32 cellular contexts compared by ENCODE assay signal in genomic region chr2:207363761-207364160, GRCh38.
"Had no signal": no experiment of that assay in that cellular context is flagged by ENCODE, and none has a peak within 500 bp of the region (broad histone marks: within the 10 kb centered on the region; RNA-seq: fewer than 3 reads in every experiment).

No MANE protein-coding gene starts in this region.

- H3K9me3 Mint-ChIP-seq: activated B cell treated with CpG ODN at 0.5 μM for 24 hours; activated CD4-positive, alpha-beta memory T cell treated with anti-CD3 and anti-CD28 coated beads for 36 hours; activated naive CD4-positive, alpha-beta T cell treated with anti-CD3 and anti-CD28 coated beads, Interleukin-2, amount 10 ng/mL, durations not matched to agents 7 days and 5 days; activated naive CD4-positive, alpha-beta T cell treated with anti-CD3 and anti-CD28 coated beads, Interleukin-2, amount 50 U/mL, for 72 hours; activated T-cell treated with anti-CD3 and anti-CD28 coated beads, Interleukin-2, amount 50 U/mL, for 24 hours; central memory CD8-positive, alpha-beta T cell; dendritic cell treated with granulocyte-macrophage colony-stimulating factor and Interleukin-4, amounts not matched to agents 40 ng/mL and 50 ng/mL, for 4 days had no signal

- DNase-seq: activated B cell treated with CpG ODN at 0.5 μM for 24 hours; activated CD4-positive, alpha-beta memory T cell treated with anti-CD3 and anti-CD28 coated beads for 36 hours; activated CD4-positive, alpha-beta T cell treated with anti-CD3 and anti-CD28 coated beads for 36 hours; activated CD4-positive, alpha-beta T cell treated with anti-CD3 and anti-CD28 coated beads, Interleukin-2, amount 10 ng/mL, durations not matched to agents 24 days and 14 days; activated CD4-positive, CD25-positive, alpha-beta regulatory T cell treated with anti-CD3 and anti-CD28 coated beads, Interleukin-2, amount 50 U/mL, for 72 hours; activated CD8-positive, alpha-beta memory T cell treated with anti-CD3 and anti-CD28 coated beads, Interleukin-2, amount 50 U/mL, for 48 hours; activated gamma-delta T cell; activated naive CD4-positive, alpha-beta T cell; activated naive CD4-positive, alpha-beta T cell treated with anti-CD3 and anti-CD28 coated beads, Interleukin-2, amount 10 ng/mL, durations not matched to agents 7 days and 5 days; activated naive CD8-positive, alpha-beta T cell treated with anti-CD3 and anti-CD28 coated beads, Interleukin-2, amount 10 ng/mL, durations not matched to agents 7 days and 5 days; activated T-cell treated with anti-CD3 and anti-CD28 coated beads for 4 hours; activated T-cell treated with anti-CD3 and anti-CD28 coated beads, Interleukin-2, amount 50 U/mL, for 24 hours; activated T-cell treated with anti-CD3 and anti-CD28 coated beads, Interleukin-2, amount 50 U/mL, for 72 hours; brain microvascular endothelial cell; dorsolateral prefrontal cortex; effector memory CD4-positive, alpha-beta T cell; erythroblast; foreskin keratinocyte; heart right ventricle; T-helper 1 cell; T-helper 17 cell; T1000; WERI-Rb-1 had no signal

- H3K36me3 Mint-ChIP-seq: activated CD4-positive, alpha-beta memory T cell treated with anti-CD3 and anti-CD28 coated beads for 36 hours; activated naive CD4-positive, alpha-beta T cell treated with anti-CD3 and anti-CD28 coated beads, Interleukin-2, amount 10 ng/mL, durations not matched to agents 7 days and 5 days; activated naive CD4-positive, alpha-beta T cell treated with anti-CD3 and anti-CD28 coated beads, Interleukin-2, amount 50 U/mL, for 72 hours; activated naive CD8-positive, alpha-beta T cell treated with anti-CD3 and anti-CD28 coated beads, Interleukin-2, amount 10 ng/mL, durations not matched to agents 7 days and 5 days had no signal

- H3K27ac ChIP-seq: ascending aorta, brain microvascular endothelial cell, coronary artery, dorsolateral prefrontal cortex, esophagus muscularis mucosa, foreskin keratinocyte, gastroesophageal sphincter, heart right ventricle, hepatocyte, WERI-Rb-1 had no signal

- H3K27me3 Mint-ChIP-seq: activated CD4-positive, alpha-beta memory T cell treated with anti-CD3 and anti-CD28 coated beads for 36 hours; activated CD4-positive, alpha-beta T cell treated with anti-CD3 and anti-CD28 coated beads for 36 hours; activated CD4-positive, alpha-beta T cell treated with anti-CD3 and anti-CD28 coated beads, Interleukin-2, amount 10 ng/mL, durations not matched to agents 24 days and 14 days; activated T-cell treated with anti-CD3 and anti-CD28 coated beads, Interleukin-2, amount 50 U/mL, for 24 hours; central memory CD8-positive, alpha-beta T cell; dendritic cell treated with granulocyte-macrophage colony-stimulating factor and Interleukin-4, amounts not matched to agents 40 ng/mL and 50 ng/mL, for 4 days had no signal

- H3K4me3 Mint-ChIP-seq: activated B cell treated with CpG ODN at 0.5 μM for 24 hours; activated CD4-positive, alpha-beta memory T cell treated with anti-CD3 and anti-CD28 coated beads for 36 hours; activated CD4-positive, alpha-beta T cell treated with anti-CD3 and anti-CD28 coated beads for 36 hours; activated CD4-positive, alpha-beta T cell treated with anti-CD3 and anti-CD28 coated beads, Interleukin-2, amount 10 ng/mL, durations not matched to agents 24 days and 14 days; activated naive CD4-positive, alpha-beta T cell treated with anti-CD3 and anti-CD28 coated beads, Interleukin-2, amount 10 ng/mL, durations not matched to agents 7 days and 5 days; activated naive CD8-positive, alpha-beta T cell treated with anti-CD3 and anti-CD28 coated beads, Interleukin-2, amount 10 ng/mL, durations not matched to agents 7 days and 5 days; activated T-cell treated with anti-CD3 and anti-CD28 coated beads, Interleukin-2, amount 50 U/mL, for 24 hours; activated T-cell treated with anti-CD3 and anti-CD28 coated beads, Interleukin-2, amount 50 U/mL, for 72 hours; central memory CD8-positive, alpha-beta T cell; dendritic cell treated with granulocyte-macrophage colony-stimulating factor and Interleukin-4, amounts not matched to agents 40 ng/mL and 50 ng/mL, for 4 days; T-helper 17 cell; T-helper 2 cell treated with Interferon-gamma antibody and Interleukin-4, amounts not matched to agents 5 μg/mL and 100 μg/mL, for 36 hours had no signal

- H3K27me3 ChIP-seq: ascending aorta, brain microvascular endothelial cell, dorsolateral prefrontal cortex, esophagus muscularis mucosa, foreskin keratinocyte, gastroesophageal sphincter, heart right ventricle, hepatocyte had no signal

- H3K27ac Mint-ChIP-seq: activated B cell treated with CpG ODN at 0.5 μM for 24 hours; activated CD4-positive, alpha-beta memory T cell treated with anti-CD3 and anti-CD28 coated beads for 36 hours; activated CD4-positive, alpha-beta T cell treated with anti-CD3 and anti-CD28 coated beads for 36 hours; activated naive CD4-positive, alpha-beta T cell treated with anti-CD3 and anti-CD28 coated beads, Interleukin-2, amount 10 ng/mL, durations not matched to agents 7 days and 5 days; activated naive CD4-positive, alpha-beta T cell treated with anti-CD3 and anti-CD28 coated beads, Interleukin-2, amount 50 U/mL, for 72 hours; activated naive CD8-positive, alpha-beta T cell treated with anti-CD3 and anti-CD28 coated beads, Interleukin-2, amount 10 ng/mL, durations not matched to agents 7 days and 5 days; activated T-cell treated with anti-CD3 and anti-CD28 coated beads, Interleukin-2, amount 50 U/mL, for 24 hours; activated T-cell treated with anti-CD3 and anti-CD28 coated beads, Interleukin-2, amount 50 U/mL, for 72 hours; dendritic cell treated with granulocyte-macrophage colony-stimulating factor and Interleukin-4, amounts not matched to agents 40 ng/mL and 50 ng/mL, for 4 days; T-helper 17 cell; T-helper 2 cell treated with Interferon-gamma antibody and Interleukin-4, amounts not matched to agents 5 μg/mL and 100 μg/mL, for 36 hours had no signal

- H3K4me1 Mint-ChIP-seq: activated B cell treated with CpG ODN at 0.5 μM for 24 hours; activated CD4-positive, alpha-beta T cell treated with anti-CD3 and anti-CD28 coated beads for 36 hours; activated CD4-positive, alpha-beta T cell treated with anti-CD3 and anti-CD28 coated beads, Interleukin-2, amount 10 ng/mL, durations not matched to agents 24 days and 14 days; activated naive CD4-positive, alpha-beta T cell treated with anti-CD3 and anti-CD28 coated beads, Interleukin-2, amount 10 ng/mL, durations not matched to agents 7 days and 5 days; activated naive CD8-positive, alpha-beta T cell treated with anti-CD3 and anti-CD28 coated beads, Interleukin-2, amount 10 ng/mL, durations not matched to agents 7 days and 5 days; central memory CD8-positive, alpha-beta T cell; T-helper 17 cell had no signal

- H3K79me2 ChIP-seq: hepatocyte had no signal

- H3K4me1 ChIP-seq: ascending aorta, esophagus muscularis mucosa, foreskin keratinocyte, gastroesophageal sphincter, heart right ventricle had no signal

- H3K4me2 ChIP-seq: hepatocyte had no signal

- H2AFZ ChIP-seq: hepatocyte had no signal

- ATAC-seq: activated CD4-positive, alpha-beta T cell treated with anti-CD3 and anti-CD28 coated beads for 36 hours; activated naive CD4-positive, alpha-beta T cell treated with anti-CD3 and anti-CD28 coated beads, Interleukin-2, amount 50 U/mL, for 72 hours; activated T-cell treated with anti-CD3 and anti-CD28 coated beads, Interleukin-2, amount 50 U/mL, for 72 hours; foreskin keratinocyte; gastroesophageal sphincter; heart right ventricle; T-helper 17 cell had no signal

- H3K9me3 ChIP-seq: ascending aorta, esophagus muscularis mucosa, gastroesophageal sphincter, heart right ventricle had no signal

- H3K4me3 ChIP-seq: ascending aorta, coronary artery, dorsolateral prefrontal cortex, esophagus muscularis mucosa, gastroesophageal sphincter, heart right ventricle, hepatocyte had no signal

- H3K36me3 ChIP-seq: ascending aorta, brain microvascular endothelial cell, esophagus muscularis mucosa, gastroesophageal sphincter, heart right ventricle, WERI-Rb-1 had no signal
